Comparison of ENCODE assay signal across 1 cellular context in genomic region chr7:66352071-66352470, GRCh38.
A peak's percentile ranks its signal among the peaks of the same experiment; 100 is the strongest.
TF ChIP-seq lines count a peak whose summit lies in the region.

No MANE protein-coding gene starts in this region.

TF ChIP-seq in H1, 55 proteins besides CTCF, POLR2A, EP300 and RAD21:
- peak; percentile 38 for TF ChIP-seq SAP30 (IDR thresholded peaks at IDR 0.05; ENCODE audit: insufficient read depth, insufficient replicate concordance, low read length)
- peak; percentile 50; the same call in 1 of the 2 replicates for TF ChIP-seq MAX (IDR thresholded peaks at IDR 0.05)
- TF ChIP-seq SIN3A (conservative IDR thresholded peaks at IDR 0.05 in 1 of 2, IDR thresholded peaks at IDR 0.05 in 1 of 2; ENCODE audit: low read depth in 1 of 2, low read length in 2 of 2) = no peak
- TF ChIP-seq TAF1 (IDR thresholded peaks at IDR 0.05; ENCODE audit: low read depth, low read length) = 0 out of 2 replicates have a peak, but pooled peaks have one; percentile 28
- no peak for TF ChIP-seq TAF7 (optimal IDR thresholded peaks at IDR 0.05; ENCODE audit: borderline replicate concordance, low read depth, low read length)
- no peak for TF ChIP-seq SIX5 (IDR thresholded peaks at IDR 0.05; ENCODE audit: low read depth, low read length)
- no peak for TF ChIP-seq SIRT6 (IDR thresholded peaks at IDR 0.05; ENCODE audit: low read length)
- 0 out of 4 replicates have a peak, but pooled peaks of 1 of the 2 experiments have one; percentile 34 for TF ChIP-seq HDAC2 (IDR thresholded peaks at IDR 0.05; ENCODE audit: borderline replicate concordance in 1 of 2, low read depth in 2 of 2, low read length in 2 of 2)
- no peak for TF ChIP-seq RNF2 (IDR thresholded peaks at IDR 0.05; ENCODE audit: borderline replicate concordance, low read depth, low read length, missing control alignments, poor library complexity, severe bottlenecking)
